In genomic region chr22:49107561-49107960, GRCh38 we compare ENCODE assay signal across 15 cellular contexts.
DNase-seq lines count a peak whose midpoint lies in the region; ATAC-seq and TF ChIP-seq lines count a peak whose summit lies in the region.
"Had no signal": no experiment of that assay in that cellular context is flagged by ENCODE, and none has a peak within 500 bp of the region (broad histone marks: within the 10 kb centered on the region; RNA-seq: fewer than 3 reads in every experiment).

No MANE protein-coding gene starts in this region.

- H2AFZ ChIP-seq in osteoblast (ENCODE audit: low read length): no peak overlapping the region
- H2AFZ ChIP-seq: GM23338 had no signal

- TF ChIP-seq POLR2A in right lobe of liver (IDR thresholded peaks at IDR 0.05): no peak

- H3K9me3 ChIP-seq in osteoblast (ENCODE audit: low read depth, low read length) (peaks cover 4% of the 10 kb centered on the region), right lobe of liver (no peaks in the 10 kb centered on the region)
- no peaks in the 10 kb centered on the region for H3K9me3 ChIP-seq in naive thymus-derived CD4-positive, alpha-beta T cell (ENCODE audit: control insufficient read depth in 2 of 3, low read length in 3 of 3)
- H3K9me3 ChIP-seq: A549, Caco-2 had no signal

- no peak overlapping the region for H3K4me2 ChIP-seq in osteoblast (ENCODE audit: insufficient read depth, low read length)
- H3K4me2 ChIP-seq: A549, GM23338 had no signal

- H3K4me1 ChIP-seq in osteoblast (ENCODE audit: insufficient read depth, low read length): no peaks in the 10 kb centered on the region
- H3K4me1 ChIP-seq in naive thymus-derived CD4-positive, alpha-beta T cell (ENCODE audit: control insufficient read depth in 2 of 2, insufficient read depth in 2 of 2, low read length in 2 of 2): no peaks in the 10 kb centered on the region
- no peaks in the 10 kb centered on the region for H3K4me1 ChIP-seq in right lobe of liver
- H3K4me1 ChIP-seq: A549, Caco-2 had no signal

- H3K36me3 Mint-ChIP-seq in activated T-cell treated with anti-CD3 and anti-CD28 coated beads, Interleukin-2, amount 50 U/mL, for 24 hours (ENCODE audit: low read depth): no peaks in the 10 kb centered on the region
- H3K36me3 Mint-ChIP-seq in naive thymus-derived CD4-positive, alpha-beta T cell: no peaks in the 10 kb centered on the region

- H3K4me1 Mint-ChIP-seq in activated T-cell treated with anti-CD3 and anti-CD28 coated beads, Interleukin-2, amount 50 U/mL, for 24 hours (ENCODE audit: low read depth): no peaks in the 10 kb centered on the region
- H3K4me1 Mint-ChIP-seq in naive thymus-derived CD4-positive, alpha-beta T cell: peaks cover 0 to 2% (median 0%) of the 10 kb centered on the region in 7 donors

- H3K27ac Mint-ChIP-seq in activated T-cell treated with anti-CD3 and anti-CD28 coated beads, Interleukin-2, amount 50 U/mL, for 24 hours: no peak overlapping the region
- H3K27ac Mint-ChIP-seq in naive thymus-derived CD4-positive, alpha-beta T cell: no peak overlapping the region
- H3K27ac Mint-ChIP-seq: CD4-positive, alpha-beta T cell; GM23338 had no signal

- H3K36me3 ChIP-seq in H7 (replicated peaks; ENCODE audit: control insufficient read depth, insufficient read depth, low read length) (no peaks in the 10 kb centered on the region), osteoblast (ENCODE audit: insufficient read depth, low read length) (no peaks in the 10 kb centered on the region), right lobe of liver (no peaks in the 10 kb centered on the region)
- no peaks in the 10 kb centered on the region for H3K36me3 ChIP-seq in naive thymus-derived CD4-positive, alpha-beta T cell (ENCODE audit: control insufficient read depth in 2 of 3, insufficient read depth in 3 of 3, low read length in 3 of 3)

- H3K27me3 Mint-ChIP-seq in activated T-cell treated with anti-CD3 and anti-CD28 coated beads, Interleukin-2, amount 50 U/mL, for 24 hours: peaks cover 34% of the 10 kb centered on the region
- peaks cover 0 to 27% (median 16%) of the 10 kb centered on the region in 5 donors for H3K27me3 Mint-ChIP-seq in naive thymus-derived CD4-positive, alpha-beta T cell

- no peak overlapping the region for H3K4me3 Mint-ChIP-seq in activated T-cell treated with anti-CD3 and anti-CD28 coated beads, Interleukin-2, amount 50 U/mL, for 24 hours
- no peak overlapping the region for H3K4me3 Mint-ChIP-seq in naive thymus-derived CD4-positive, alpha-beta T cell
- H3K4me3 Mint-ChIP-seq: CD4-positive, alpha-beta T cell; GM23338 had no signal

- no peak for TF ChIP-seq CTCF in osteoblast (IDR thresholded peaks at IDR 0.05; ENCODE audit: extremely low read depth, low read depth, low read length)
- no peak for TF ChIP-seq CTCF in right lobe of liver (IDR thresholded peaks at IDR 0.05)

- H3K27ac ChIP-seq in osteoblast (ENCODE audit: low read depth, low read length): no peak overlapping the region
- H3K27ac ChIP-seq in naive thymus-derived CD4-positive, alpha-beta T cell (ENCODE audit: low read depth, low read length): no peak overlapping the region
- no peak overlapping the region for H3K27ac ChIP-seq in right lobe of liver
- H3K27ac ChIP-seq: 22Rv1, A549, C4-2B had no signal

- no peak for ATAC-seq in naive thymus-derived CD4-positive, alpha-beta T cell
- ATAC-seq in GM18868 (IDR thresholded peaks at IDR 0.05; ENCODE audit: unreplicated experiment) (no peak), right lobe of liver (no peak)
- ATAC-seq: A549, GM23338 had no signal

- CTCF ChIA-PET in naive thymus-derived CD4-positive, alpha-beta T cell (lab: Charles Lee): no interaction called here

- H3K79me2 ChIP-seq in osteoblast (ENCODE audit: insufficient read depth, low read length): no peaks in the 10 kb centered on the region

- H3K9me3 Mint-ChIP-seq in activated T-cell treated with anti-CD3 and anti-CD28 coated beads, Interleukin-2, amount 50 U/mL, for 24 hours: no peaks in the 10 kb centered on the region
- H3K9me3 Mint-ChIP-seq in naive thymus-derived CD4-positive, alpha-beta T cell: peaks cover 0 to 1% (median 0%) of the 10 kb centered on the region in 11 donors
- H3K9me3 Mint-ChIP-seq: CD4-positive, alpha-beta T cell; GM23338 had no signal

- H3K4me3 ChIP-seq in H7 (ENCODE audit: insufficient read depth, low read depth, low read length) (no peak overlapping the region), osteoblast (ENCODE audit: insufficient read depth, low read length) (no peak overlapping the region), right lobe of liver (no peak overlapping the region)
- no peak overlapping the region for H3K4me3 ChIP-seq in naive thymus-derived CD4-positive, alpha-beta T cell (ENCODE audit: low read length)
- H3K4me3 ChIP-seq: A549, GM23338 had no signal

- no peaks in the 10 kb centered on the region for H3K27me3 ChIP-seq in H7 (ENCODE audit: control insufficient read depth, insufficient read depth, low read length)
- H3K27me3 ChIP-seq in osteoblast (ENCODE audit: insufficient read depth, low read length): no peaks in the 10 kb centered on the region
- H3K27me3 ChIP-seq in naive thymus-derived CD4-positive, alpha-beta T cell (ENCODE audit: control insufficient read depth in 2 of 2, insufficient read depth in 2 of 2, low read length in 2 of 2): no peaks in the 10 kb centered on the region
- no peaks in the 10 kb centered on the region for H3K27me3 ChIP-seq in right lobe of liver

- POLR2A ChIA-PET in naive thymus-derived CD4-positive, alpha-beta T cell (lab: Charles Lee): no interaction called here

- 50% methylated on average over 8 of the region's 8 CpGs for WGBS in right lobe of liver (ENCODE audit: insufficient coverage, low coverage, low lambda C conversion rate, missing lambda C conversion rate)

- peak; percentile 6 for DNase-seq in activated T-cell treated with anti-CD3 and anti-CD28 coated beads, Interleukin-2, amount 50 U/mL, for 24 hours
- DNase-seq in activated T-cell treated with anti-CD3 and anti-CD28 coated beads, Interleukin-2, amount 50 U/mL, for 1 hour: no peak
- DNase-seq in H7 (peak; percentile 33), mesenteric fat pad (ENCODE audit: low spot score) (peak; percentile 47), osteoblast (ENCODE audit: insufficient read length, low spot score, missing footprints) (peak; percentile 39), right lobe of liver (no peak)
- DNase-seq in naive thymus-derived CD4-positive, alpha-beta T cell: no peak
- DNase-seq: AML-193; Caco-2; CD4-positive, alpha-beta T cell had no signal

- intact Hi-C loops in naive thymus-derived CD4-positive, alpha-beta T cell (cut with micrococcal nuclease): no loop called here
- intact Hi-C loops in right lobe of liver (cut with DNase I): no loop called here

- no peaks in the 10 kb centered on the region for H4K20me1 ChIP-seq in osteoblast (ENCODE audit: insufficient read depth, low read length)

Comparison
In these comparisons a context has a peak if more than half of its experiments do, and no peak if none do; other contexts are left out.
1. DNase-seq: peak in activated T-cell treated with anti-CD3 and anti-CD28 coated beads, Interleukin-2, amount 50 U/mL, for 24 hours (single experiment), H7 (single experiment), mesenteric fat pad (single experiment) and osteoblast (single experiment); none in activated T-cell treated with anti-CD3 and anti-CD28 coated beads, Interleukin-2, amount 50 U/mL, for 1 hour (single experiment), naive thymus-derived CD4-positive, alpha-beta T cell (0 of 9) and right lobe of liver (0 of 3).